In the genomic region with DNA sequence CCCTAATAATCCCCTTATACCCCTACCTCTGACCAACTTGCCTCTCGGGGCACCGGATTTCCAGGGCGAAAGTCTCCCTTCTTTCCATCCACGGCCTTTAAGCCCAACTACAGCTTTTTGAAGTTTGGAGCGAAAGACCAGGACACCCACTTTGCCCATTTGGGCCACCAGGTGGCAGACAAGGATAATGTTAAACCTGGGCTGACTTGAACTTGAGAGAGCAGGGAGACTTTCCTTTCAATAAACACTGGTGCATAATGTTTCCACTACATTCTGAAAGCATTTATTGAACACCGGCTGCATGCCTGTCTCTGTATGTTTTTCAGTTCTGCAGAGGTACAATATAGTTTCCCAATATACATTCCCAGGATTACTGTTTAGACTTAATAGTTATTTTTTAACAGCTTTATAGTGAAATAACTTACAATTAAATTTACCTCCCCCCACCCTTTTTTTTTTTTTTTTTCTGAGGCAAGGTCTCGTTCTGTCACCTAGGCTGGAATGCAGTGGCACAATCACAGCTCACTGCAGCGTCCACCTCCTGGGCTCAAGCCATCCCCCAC, we compare ENCODE assay signal across 9 cellular contexts. TPM values are rescaled to one million over a fixed set of nuclear protein-coding genes. Genes with fewer than 3 reads are reported as not detected.
A peak's percentile ranks its signal among the peaks of the same experiment; 100 is the strongest.
DNase-seq lines count a peak whose midpoint lies in the region; ATAC-seq and TF ChIP-seq lines count a peak whose summit lies in the region.
"Had no signal": no experiment of that assay in that cellular context is flagged by ENCODE, and none has a peak within 500 bp of the region (broad histone marks: within the 10 kb centered on the region; RNA-seq: fewer than 3 reads in every experiment).

No MANE protein-coding gene starts in this region.

- peak; percentile 81 to 88 for DNase-seq in Caco-2
- peak; percentile 43 for DNase-seq in NCI-H748 treated with DMSO at 0.1 percent for 48 hours (lab: John Stamatoyannopoulos, UW)
- peak; percentile 82 to 87 for DNase-seq in activated CD4-positive, alpha-beta T cell treated with anti-CD3 and anti-CD28 coated beads, Interleukin-2, amount 50 U/mL, for 48 hours
- DNase-seq in dorsolateral prefrontal cortex, result peak in 9 of 10 donors; percentile 62 to 88 (median 77)
- peak; percentile 70 for DNase-seq in lower lobe of right lung
- DNase-seq in stimulated activated CD8-positive, alpha-beta memory T cell treated with anti-CD3 and anti-CD28 coated beads, Interleukin-12 subunit alpha, Interleukin-12 subunit beta, amount 100 ng/mL, for 1 hour (ENCODE audit: low read depth), result peak; percentile 59

- intact Hi-C loops in Caco-2 (cut with micrococcal nuclease; ENCODE audit: unreplicated experiment), result loop anchor here (1.0 to 2.0 kb wide), 5 partner anchors 23 to 231 kb away; a partner anchor contains a TSS
- intact Hi-C loops in dorsolateral prefrontal cortex (cut with DNase I), result loop anchor here in 1 of 2 donors (5.0 kb wide), 1 partner anchor 228 kb away; a partner anchor contains a TSS
- intact Hi-C loops in lower lobe of right lung (cut with DNase I), result no loop called here

- no peak overlapping the region for H3K27ac ChIP-seq in dorsolateral prefrontal cortex
- H3K27ac ChIP-seq in lower lobe of right lung, result no peak overlapping the region

- no peaks in the 10 kb centered on the region for H3K36me3 ChIP-seq in Caco-2 (ENCODE audit: control insufficient read depth, insufficient read depth, low read length)
- H3K36me3 ChIP-seq in lower lobe of right lung, result no peaks in the 10 kb centered on the region

- no peaks in the 10 kb centered on the region for H3K36me3 Mint-ChIP-seq in Caco-2 (ENCODE audit: insufficient read depth, unreplicated experiment)

- TF ChIP-seq CTCF in Caco-2 (IDR thresholded peaks at IDR 0.05; ENCODE audit: insufficient read depth in 1 of 2, low read depth in 1 of 2, low read length in 1 of 2, severe bottlenecking in 1 of 2, unreplicated experiment in 1 of 2) (peak; percentile 88 to 90), dorsolateral prefrontal cortex (IDR thresholded peaks at IDR 0.05 in 54 of 56, conservative IDR thresholded peaks at IDR 0.05 in 2 of 56; ENCODE audit: low read depth in 1 of 56, partially characterized antibody in 56 of 56) (peak; percentile 58 to 90 (median 80)), lower lobe of right lung (IDR thresholded peaks at IDR 0.05) (peak; percentile 83)

- H3K4me1 ChIP-seq in Caco-2 (peaks cover 17% of the 10 kb centered on the region), lower lobe of right lung (no peaks in the 10 kb centered on the region)

- peaks cover 15% of the 10 kb centered on the region for H3K4me1 Mint-ChIP-seq in Caco-2 (ENCODE audit: low read depth, unreplicated experiment)

- CTCF ChIA-PET in Caco-2 (lab: Charles Lee), result interaction anchor here (0.6 to 1.3 kb wide), 21 partner anchors 10 to 560 kb away, joined by 3 to 11 read pairs (median 3); a partner anchor contains a TSS

- H3K9me3 ChIP-seq in Caco-2 (no peaks in the 10 kb centered on the region), lower lobe of right lung (no peaks in the 10 kb centered on the region)

- no peak overlapping the region for H3K4me3 ChIP-seq in Caco-2 (ENCODE audit: low read depth, low read length)
- no peak overlapping the region for H3K4me3 ChIP-seq in dorsolateral prefrontal cortex
- no peak overlapping the region for H3K4me3 ChIP-seq in lower lobe of right lung

- no peaks in the 10 kb centered on the region for H3K27me3 ChIP-seq in Caco-2 (replicated peaks; ENCODE audit: control insufficient read depth, insufficient read depth, low read length)
- no peaks in the 10 kb centered on the region for H3K27me3 ChIP-seq in dorsolateral prefrontal cortex
- peaks cover 11% of the 10 kb centered on the region for H3K27me3 ChIP-seq in lower lobe of right lung (ENCODE audit: low read depth)

- POLR2A ChIA-PET in Caco-2 (lab: Charles Lee), result interaction anchor here (0.6 kb wide), 1 partner anchor 224 kb away, joined by 5 read pairs; no protein-coding TSS in a partner anchor

- H3K27me3 Mint-ChIP-seq in Caco-2 (ENCODE audit: insufficient read depth, unreplicated experiment), result no peaks in the 10 kb centered on the region

- BruUV-seq in Caco-2 (replicated peaks; lab: Mats Ljungman, UMichigan), result no TSS peak

- H3K9me3 Mint-ChIP-seq in Caco-2 (ENCODE audit: unreplicated experiment), result peaks cover 7% of the 10 kb centered on the region

- peak overlapping the region; percentile 72 for H3K27ac Mint-ChIP-seq in Caco-2 (ENCODE audit: unreplicated experiment)
- H3K27ac Mint-ChIP-seq: T-helper 1 cell treated with Interleukin-12 subunit alpha and Interleukin-12 subunit beta and Interleukin-4 antibody, amounts not matched to agents 30 μg/mL and 1 μg/mL, for 36 hours had no signal

- ATAC-seq in HG03097 (IDR thresholded peaks at IDR 0.05; ENCODE audit: low FRiP score, unreplicated experiment) (peak; percentile 53), lower lobe of right lung (peak; percentile 87 to 89), GM19035 (IDR thresholded peaks at IDR 0.05; ENCODE audit: unreplicated experiment) (no peak)

- peak overlapping the region; percentile 50 for H3K4me3 Mint-ChIP-seq in Caco-2 (ENCODE audit: unreplicated experiment)
- H3K4me3 Mint-ChIP-seq: T-helper 1 cell treated with Interleukin-12 subunit alpha and Interleukin-12 subunit beta and Interleukin-4 antibody, amounts not matched to agents 30 μg/mL and 1 μg/mL, for 36 hours had no signal

RNA-seq across cellular contexts. Expression of a gene that starts 6.9 kb away (rescaled TPM):
- total RNA-seq in Caco-2 (2022) (0.79 and 0.95 TPM in 2 replicates), dorsolateral prefrontal cortex (10 to 100 TPM in 6 of 120 experiments, 1 to 10 TPM in 114; 1.3 to 16.1 (median 5.8) TPM), lower lobe of right lung (2.5 TPM)

RNA-seq across cellular contexts. Expression of a gene that starts 18.9 kb away (rescaled TPM):
- 45.5 and 48.4 TPM in 2 replicates for total RNA-seq in Caco-2 (2022)
- 10 to 100 TPM; 22.8 to 59.4 (median 39.9) TPM for total RNA-seq in dorsolateral prefrontal cortex
- total RNA-seq in lower lobe of right lung, result 35.1 TPM

RNA-seq across cellular contexts. Expression of a gene that starts 20.0 kb away (rescaled TPM):
- total RNA-seq in Caco-2 (2022) (117 and 119 TPM in 2 replicates), dorsolateral prefrontal cortex (10 to 100 TPM; 52.1 to 95.9 (median 74.6) TPM), lower lobe of right lung (76.8 TPM)

RNA-seq across cellular contexts. Expression of a gene that starts 28.8 kb away (rescaled TPM):
- 0.53 and 1.1 TPM in 2 replicates for total RNA-seq in Caco-2 (2022)
- 10 to 100 TPM in 2 of 120 experiments, 1 to 10 TPM in 108, under 1 TPM in 10; 0.55 to 13.8 (median 2.0) TPM for total RNA-seq in dorsolateral prefrontal cortex
- 11.8 TPM for total RNA-seq in lower lobe of right lung

RNA-seq across cellular contexts. Expression of a gene that starts 34.2 kb away (rescaled TPM):
- total RNA-seq in Caco-2 (2022) (not detected in 2 replicates), dorsolateral prefrontal cortex (100 to 1,000 TPM in 75 of 120 experiments, 10 to 100 TPM in 45; 46.0 to 216 (median 110) TPM), lower lobe of right lung (14.8 TPM)
